Comparison of ENCODE assay signal across 2 cellular contexts in the genomic region with DNA sequence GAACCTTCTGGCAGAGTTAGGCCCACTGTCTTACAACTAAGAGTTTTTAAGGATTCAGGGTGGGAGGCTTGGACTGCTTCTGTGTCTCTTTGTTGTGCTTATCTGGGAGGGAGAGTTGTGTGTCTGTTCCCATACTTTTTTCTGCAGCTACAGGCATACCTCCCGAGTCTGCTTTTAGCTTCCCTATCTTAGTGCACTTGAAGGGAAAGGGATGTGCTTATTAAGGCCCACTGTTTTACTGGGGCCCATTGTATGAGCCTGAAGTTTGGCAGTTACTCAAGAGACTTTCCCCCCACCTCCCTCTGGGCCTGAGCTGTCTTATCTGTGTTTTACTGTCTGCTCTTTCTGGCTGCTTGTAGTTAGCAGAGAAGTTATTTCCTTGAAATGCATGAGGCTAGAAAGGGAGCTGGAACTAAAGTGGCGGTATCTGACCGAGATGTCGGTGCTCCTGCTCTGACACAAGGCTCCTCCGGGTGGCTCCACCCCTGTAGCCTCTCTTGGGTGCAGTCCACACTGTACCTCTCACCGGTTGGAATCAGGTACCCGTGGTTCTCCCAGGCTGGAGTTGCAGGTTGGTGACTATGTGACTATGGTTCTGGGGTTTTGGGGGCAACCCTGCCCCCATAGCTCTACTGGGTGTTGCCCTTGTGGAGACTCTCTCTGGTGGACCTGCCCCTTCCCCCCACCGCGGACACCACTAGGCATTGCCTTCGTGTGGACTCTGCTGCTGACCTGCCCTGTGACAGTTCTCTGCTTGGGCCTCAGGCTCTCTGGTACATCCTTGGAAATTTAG.
A peak's percentile ranks its signal among the peaks of the same experiment; 100 is the strongest.
TF ChIP-seq lines count a peak whose summit lies in the region.

No MANE protein-coding gene starts in this region.

TF ChIP-seq in endothelial cell of umbilical vein, 7 proteins besides CTCF, POLR2A, EP300 and RAD21:
- TF ChIP-seq POLR2AphosphoS5 (IDR thresholded peaks at IDR 0.05; ENCODE audit: insufficient read depth, low read depth, low read length) = no peak
- no peak for TF ChIP-seq EZH2 (IDR thresholded peaks at IDR 0.05; ENCODE audit: borderline replicate concordance, low read depth, low read length, severe bottlenecking)
- no peak for TF ChIP-seq MYC (IDR thresholded peaks at IDR 0.05; ENCODE audit: low read depth, low read length)
- TF ChIP-seq JUN (IDR thresholded peaks at IDR 0.05; ENCODE audit: borderline replicate concordance, insufficient read depth, insufficient read length, low read depth) = no peak
- no peak for TF ChIP-seq GATA2 (IDR thresholded peaks at IDR 0.05; ENCODE audit: insufficient read depth, insufficient read length, low read depth, low read length)
- TF ChIP-seq FOS (IDR thresholded peaks at IDR 0.05; ENCODE audit: borderline replicate concordance, insufficient read depth, low read length) = no peak

TF ChIP-seq in HepG2, 621 proteins besides CTCF, POLR2A, EP300 and RAD21:
- TF ChIP-seq ZNF12 (CRISPR knock-in tag; IDR thresholded peaks at IDR 0.05) = no peak
- 0 out of 2 replicates have a peak, but pooled peaks have one; percentile 46 for TF ChIP-seq ZNF543 (CRISPR knock-in tag; IDR thresholded peaks at IDR 0.05)
- no peak for TF ChIP-seq NPAS2 (CRISPR knock-in tag; IDR thresholded peaks at IDR 0.05; ENCODE audit: borderline replicate concordance)
- no peak for TF ChIP-seq ZNF780A (CRISPR knock-in tag; IDR thresholded peaks at IDR 0.05)
- TF ChIP-seq ZBTB38 (CRISPR knock-in tag; IDR thresholded peaks at IDR 0.05) = peak; percentile 32; the same call in 1 of the 2 replicates
- TF ChIP-seq ZFP36 (IDR thresholded peaks at IDR 0.05; ENCODE audit: borderline replicate concordance, low read depth, low read length, partially characterized antibody) = no peak
- TF ChIP-seq, protein P1, sequence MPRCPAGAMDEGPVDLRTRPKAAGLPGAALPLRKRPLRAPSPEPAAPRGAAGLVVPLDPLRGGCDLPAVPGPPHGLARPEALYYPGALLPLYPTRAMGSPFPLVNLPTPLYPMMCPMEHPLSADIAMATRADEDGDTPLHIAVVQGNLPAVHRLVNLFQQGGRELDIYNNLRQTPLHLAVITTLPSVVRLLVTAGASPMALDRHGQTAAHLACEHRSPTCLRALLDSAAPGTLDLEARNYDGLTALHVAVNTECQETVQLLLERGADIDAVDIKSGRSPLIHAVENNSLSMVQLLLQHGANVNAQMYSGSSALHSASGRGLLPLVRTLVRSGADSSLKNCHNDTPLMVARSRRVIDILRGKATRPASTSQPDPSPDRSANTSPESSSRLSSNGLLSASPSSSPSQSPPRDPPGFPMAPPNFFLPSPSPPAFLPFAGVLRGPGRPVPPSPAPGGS (CRISPR knock-in tag; IDR thresholded peaks at IDR 0.05) = no peak
- TF ChIP-seq ZNF782 (CRISPR knock-in tag; IDR thresholded peaks at IDR 0.05; ENCODE audit: borderline replicate concordance) = no peak
- TF ChIP-seq RBM39 (IDR thresholded peaks at IDR 0.05; ENCODE audit: low read depth, low read length, poor library complexity, severe bottlenecking) = no peak
- no peak for TF ChIP-seq GATAD2A (CRISPR knock-in tag; IDR thresholded peaks at IDR 0.05)
- TF ChIP-seq ZNF3 (CRISPR knock-in tag; IDR thresholded peaks at IDR 0.05) = no peak
- no peak for TF ChIP-seq ZNF251 (CRISPR knock-in tag; IDR thresholded peaks at IDR 0.05)
- TF ChIP-seq ZNF761 (CRISPR knock-in tag; conservative IDR thresholded peaks at IDR 0.05) = 0 out of 2 replicates have a peak, but pooled peaks have one; percentile 27
- TF ChIP-seq ZNF562 (CRISPR knock-in tag; IDR thresholded peaks at IDR 0.05; ENCODE audit: borderline replicate concordance) = no peak
- TF ChIP-seq, protein P2, sequence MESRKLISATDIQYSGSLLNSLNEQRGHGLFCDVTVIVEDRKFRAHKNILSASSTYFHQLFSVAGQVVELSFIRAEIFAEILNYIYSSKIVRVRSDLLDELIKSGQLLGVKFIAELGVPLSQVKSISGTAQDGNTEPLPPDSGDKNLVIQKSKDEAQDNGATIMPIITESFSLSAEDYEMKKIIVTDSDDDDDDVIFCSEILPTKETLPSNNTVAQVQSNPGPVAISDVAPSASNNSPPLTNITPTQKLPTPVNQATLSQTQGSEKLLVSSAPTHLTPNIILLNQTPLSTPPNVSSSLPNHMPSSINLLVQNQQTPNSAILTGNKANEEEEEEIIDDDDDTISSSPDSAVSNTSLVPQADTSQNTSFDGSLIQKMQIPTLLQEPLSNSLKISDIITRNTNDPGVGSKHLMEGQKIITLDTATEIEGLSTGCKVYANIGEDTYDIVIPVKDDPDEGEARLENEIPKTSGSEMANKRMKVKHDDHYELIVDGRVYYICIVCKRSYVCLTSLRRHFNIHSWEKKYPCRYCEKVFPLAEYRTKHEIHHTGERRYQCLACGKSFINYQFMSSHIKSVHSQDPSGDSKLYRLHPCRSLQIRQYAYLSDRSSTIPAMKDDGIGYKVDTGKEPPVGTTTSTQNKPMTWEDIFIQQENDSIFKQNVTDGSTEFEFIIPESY (CRISPR knock-in tag; IDR thresholded peaks at IDR 0.05) = peak; percentile 67; the same call in 1 of the 2 replicates
- no peak for TF ChIP-seq TBX3 (IDR thresholded peaks at IDR 0.05; ENCODE audit: borderline replicate concordance)
- TF ChIP-seq, protein P3, sequence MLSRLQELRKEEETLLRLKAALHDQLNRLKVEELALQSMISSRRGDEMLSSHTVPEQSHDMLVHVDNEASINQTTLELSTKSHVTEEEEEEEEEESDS (CRISPR knock-in tag; IDR thresholded peaks at IDR 0.05; ENCODE audit: borderline replicate concordance) = no peak
- TF ChIP-seq POLR2AphosphoS2 (IDR thresholded peaks at IDR 0.05; ENCODE audit: low read depth, low read length) = 0 out of 2 replicates have a peak, but pooled peaks have one; percentile 7
- TF ChIP-seq JARID2 (CRISPR knock-in tag; IDR thresholded peaks at IDR 0.05; ENCODE audit: insufficient replicate concordance) = no peak
- TF ChIP-seq, protein P4, sequence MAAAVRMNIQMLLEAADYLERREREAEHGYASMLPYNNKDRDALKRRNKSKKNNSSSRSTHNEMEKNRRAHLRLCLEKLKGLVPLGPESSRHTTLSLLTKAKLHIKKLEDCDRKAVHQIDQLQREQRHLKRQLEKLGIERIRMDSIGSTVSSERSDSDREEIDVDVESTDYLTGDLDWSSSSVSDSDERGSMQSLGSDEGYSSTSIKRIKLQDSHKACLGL (CRISPR knock-in tag; IDR thresholded peaks at IDR 0.05) = no peak
- no peak for TF ChIP-seq ZNF20 (CRISPR knock-in tag; IDR thresholded peaks at IDR 0.05)
- TF ChIP-seq, protein P5, sequence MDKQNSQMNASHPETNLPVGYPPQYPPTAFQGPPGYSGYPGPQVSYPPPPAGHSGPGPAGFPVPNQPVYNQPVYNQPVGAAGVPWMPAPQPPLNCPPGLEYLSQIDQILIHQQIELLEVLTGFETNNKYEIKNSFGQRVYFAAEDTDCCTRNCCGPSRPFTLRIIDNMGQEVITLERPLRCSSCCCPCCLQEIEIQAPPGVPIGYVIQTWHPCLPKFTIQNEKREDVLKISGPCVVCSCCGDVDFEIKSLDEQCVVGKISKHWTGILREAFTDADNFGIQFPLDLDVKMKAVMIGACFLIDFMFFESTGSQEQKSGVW (CRISPR knock-in tag; IDR thresholded peaks at IDR 0.05; ENCODE audit: borderline replicate concordance) = no peak
- TF ChIP-seq, protein P6, sequence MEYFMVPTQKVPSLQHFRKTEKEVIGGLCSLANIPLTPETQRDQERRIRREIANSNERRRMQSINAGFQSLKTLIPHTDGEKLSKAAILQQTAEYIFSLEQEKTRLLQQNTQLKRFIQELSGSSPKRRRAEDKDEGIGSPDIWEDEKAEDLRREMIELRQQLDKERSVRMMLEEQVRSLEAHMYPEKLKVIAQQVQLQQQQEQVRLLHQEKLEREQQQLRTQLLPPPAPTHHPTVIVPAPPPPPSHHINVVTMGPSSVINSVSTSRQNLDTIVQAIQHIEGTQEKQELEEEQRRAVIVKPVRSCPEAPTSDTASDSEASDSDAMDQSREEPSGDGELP (IDR thresholded peaks at IDR 0.05; ENCODE audit: borderline replicate concordance, low read depth) = no peak
- TF ChIP-seq, protein P7, sequence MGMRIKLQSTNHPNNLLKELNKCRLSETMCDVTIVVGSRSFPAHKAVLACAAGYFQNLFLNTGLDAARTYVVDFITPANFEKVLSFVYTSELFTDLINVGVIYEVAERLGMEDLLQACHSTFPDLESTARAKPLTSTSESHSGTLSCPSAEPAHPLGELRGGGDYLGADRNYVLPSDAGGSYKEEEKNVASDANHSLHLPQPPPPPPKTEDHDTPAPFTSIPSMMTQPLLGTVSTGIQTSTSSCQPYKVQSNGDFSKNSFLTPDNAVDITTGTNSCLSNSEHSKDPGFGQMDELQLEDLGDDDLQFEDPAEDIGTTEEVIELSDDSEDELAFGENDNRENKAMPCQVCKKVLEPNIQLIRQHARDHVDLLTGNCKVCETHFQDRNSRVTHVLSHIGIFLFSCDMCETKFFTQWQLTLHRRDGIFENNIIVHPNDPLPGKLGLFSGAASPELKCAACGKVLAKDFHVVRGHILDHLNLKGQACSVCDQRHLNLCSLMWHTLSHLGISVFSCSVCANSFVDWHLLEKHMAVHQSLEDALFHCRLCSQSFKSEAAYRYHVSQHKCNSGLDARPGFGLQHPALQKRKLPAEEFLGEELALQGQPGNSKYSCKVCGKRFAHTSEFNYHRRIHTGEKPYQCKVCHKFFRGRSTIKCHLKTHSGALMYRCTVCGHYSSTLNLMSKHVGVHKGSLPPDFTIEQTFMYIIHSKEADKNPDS (CRISPR knock-in tag; IDR thresholded peaks at IDR 0.05) = no peak
